ENCODE assay signal across 8 cellular contexts in the genomic region with DNA sequence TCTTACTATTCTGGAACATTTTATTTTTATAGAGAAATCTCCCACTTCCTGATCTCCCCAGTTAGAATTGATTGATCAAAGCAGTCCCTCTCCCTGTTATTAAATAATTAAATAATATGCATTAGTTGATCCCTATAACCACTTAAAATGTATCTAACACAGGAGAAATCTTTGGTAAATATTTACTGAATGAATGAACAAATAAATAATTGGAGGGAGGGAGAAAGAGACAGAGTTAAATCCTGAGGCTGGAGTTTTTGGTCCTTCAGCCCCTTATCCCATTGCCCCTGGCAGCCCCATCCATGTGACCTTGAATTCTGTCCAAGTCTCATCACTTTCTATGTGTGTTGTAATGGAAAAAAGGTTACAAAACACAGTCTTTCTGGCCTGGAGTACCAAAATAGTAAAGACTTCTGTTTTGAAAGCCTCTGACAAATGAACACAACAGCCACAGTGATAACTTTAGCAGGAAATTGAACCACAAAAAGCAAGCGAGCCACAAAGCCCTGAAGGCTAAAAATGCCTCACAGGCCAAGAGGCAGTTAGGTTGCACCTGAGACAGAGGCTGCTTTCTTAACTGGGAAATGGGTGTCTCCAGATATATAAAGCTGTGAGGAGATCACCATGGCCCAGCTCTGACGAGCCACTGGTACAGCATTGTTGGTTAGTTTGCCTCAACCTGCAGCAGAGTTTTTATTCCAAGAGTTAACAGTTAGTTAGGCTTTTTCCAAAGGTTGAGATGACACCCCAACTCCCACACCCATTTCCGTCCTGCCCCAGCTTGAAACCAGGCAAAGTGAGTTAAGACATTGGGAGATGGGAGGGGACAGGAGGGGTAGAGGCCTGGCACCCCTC. TPM values are rescaled to one million over a fixed set of nuclear protein-coding genes. Genes with fewer than 3 reads are reported as not detected.
DNase-seq lines count a peak whose midpoint lies in the region; ATAC-seq, FAIRE-seq and TF ChIP-seq lines count a peak whose summit lies in the region.

No MANE protein-coding gene starts in this region.

- H2AFZ ChIP-seq in endothelial cell of umbilical vein (ENCODE audit: low read depth, low read length) = no peak overlapping the region

- intact Hi-C loops in activated CD4-positive, alpha-beta T cell treated with anti-CD3 and anti-CD28 coated beads for 36 hours (cut with DNase I, micrococcal nuclease) = loop anchor here (1.0 to 5.0 kb wide), 3 partner anchors 11 to 211 kb away; partner anchors contain the start of genes NT5E (in 1 of the 2) and SNX14 (in 1 of the 2)
- intact Hi-C loops in endothelial cell of umbilical vein (cut with micrococcal nuclease) = loop anchor here (1.0 to 10.0 kb wide), 7 partner anchors 11 to 816 kb away; partner anchors contain the start of genes NT5E and TBX18

- dilution Hi-C loops in endothelial cell of umbilical vein (cut with MboI; ENCODE audit: extremely low pct_ligation_motif_present, low sequenced_read_pairs) = loop anchor here (25.0 kb wide), 1 partner anchor 99 kb away; no protein-coding TSS in a partner anchor

- peaks cover 27% of the 10 kb centered on the region for H3K79me2 ChIP-seq in endothelial cell of umbilical vein (ENCODE audit: control insufficient read depth, insufficient read depth, low read length)

- no peak for TF ChIP-seq CTCF in endothelial cell of umbilical vein (IDR thresholded peaks at IDR 0.05; ENCODE audit: extremely low read depth in 1 of 2, insufficient read depth in 1 of 2, low read depth in 1 of 2, low read length in 2 of 2)

- CTCF ChIA-PET in activated CD4-positive, alpha-beta T cell treated with anti-CD3 and anti-CD28 coated beads for 36 hours (lab: Charles Lee) = interaction anchor here (0.7 to 2.1 kb wide), 6 partner anchors 7 to 233 kb away, joined by 3 to 9 read pairs (median 4); partner anchors contain the start of gene NT5E
- CTCF ChIA-PET in endothelial cell of umbilical vein (lab: Charles Lee) = interaction anchor here (0.7 to 22.7 kb wide), 3 partner anchors 10 to 99 kb away, joined by 3 to 541 read pairs (median 53); partner anchors contain the start of gene NT5E

- peak overlapping the region; percentile 88 for H3K27ac Mint-ChIP-seq in activated CD4-positive, alpha-beta T cell treated with anti-CD3 and anti-CD28 coated beads for 36 hours
- H3K27ac Mint-ChIP-seq in stimulated activated naive B cell treated with anti-CD40 and anti-IgM and Interleukin-4, amounts not matched to agents 10 μg/mL and 1 μg/mL and 100 μg/mL, for 72 hours = peak overlapping the region; percentile 83

- H3K9me3 ChIP-seq in endothelial cell of umbilical vein (replicated peaks; ENCODE audit: control insufficient read depth, insufficient read depth, low read length) = no peaks in the 10 kb centered on the region
- no peaks in the 10 kb centered on the region for H3K9me3 ChIP-seq in effector memory CD4-positive, alpha-beta T cell (ENCODE audit: control insufficient read depth, low read length)

- peak; percentile 66 for DNase-seq in activated CD4-positive, alpha-beta T cell treated with anti-CD3 and anti-CD28 coated beads for 36 hours
- DNase-seq in activated CD4-positive, alpha-beta T cell treated with anti-CD3 and anti-CD28 coated beads for 1 hour = no peak
- DNase-seq in NOMO-1 treated with dmso at 0.1 percent for 144 hours (lab: John Stamatoyannopoulos, UW; ENCODE audit: unreplicated experiment) = peak; percentile 71
- DNase-seq in endothelial cell of umbilical vein (ENCODE audit: low read depth, low spot score) = peak; percentile 61
- peak; percentile 18 for DNase-seq in stimulated activated naive B cell treated with anti-CD40 and anti-IgM and Interleukin-4, amounts not matched to agents 10 μg/mL and 1 μg/mL and 100 μg/mL, for 72 hours
- no peak for DNase-seq in HK-2 (ENCODE audit: unreplicated experiment)
- DNase-seq in effector memory CD4-positive, alpha-beta T cell = no peak

- H3K4me2 ChIP-seq in endothelial cell of umbilical vein (ENCODE audit: insufficient read depth, low read length) = peak overlapping the region; percentile 76

- peak overlapping the region; percentile 21 for H3K4me3 Mint-ChIP-seq in activated CD4-positive, alpha-beta T cell treated with anti-CD3 and anti-CD28 coated beads for 36 hours
- peak overlapping the region in 1 of 2 donors; percentile 28 for H3K4me3 Mint-ChIP-seq in stimulated activated naive B cell treated with anti-CD40 and anti-IgM and Interleukin-4, amounts not matched to agents 10 μg/mL and 1 μg/mL and 100 μg/mL, for 72 hours

- FAIRE-seq in endothelial cell of umbilical vein (lab: Jason Lieb, UNC) = peak; percentile 21

- H3K9me1 ChIP-seq in endothelial cell of umbilical vein (replicated peaks; ENCODE audit: control insufficient read depth, extremely low read depth, insufficient read depth, low read length) = no peaks in the 10 kb centered on the region

- peaks cover 89% of the 10 kb centered on the region for H3K4me1 Mint-ChIP-seq in activated CD4-positive, alpha-beta T cell treated with anti-CD3 and anti-CD28 coated beads for 36 hours
- H3K4me1 Mint-ChIP-seq in stimulated activated naive B cell treated with anti-CD40 and anti-IgM and Interleukin-4, amounts not matched to agents 10 μg/mL and 1 μg/mL and 100 μg/mL, for 72 hours = peaks cover 41 to 90% of the 10 kb centered on the region in 2 donors

- no peaks in the 10 kb centered on the region for H4K20me1 ChIP-seq in endothelial cell of umbilical vein (replicated peaks; ENCODE audit: control insufficient read depth, extremely low read depth, insufficient read depth, low read length)

- POLR2A ChIA-PET in activated CD4-positive, alpha-beta T cell treated with anti-CD3 and anti-CD28 coated beads for 36 hours (lab: Charles Lee) = interaction anchor here (0.6 to 1.1 kb wide), 3 partner anchors 11 to 113 kb away, joined by 3 to 5 read pairs (median 3); partner anchors contain the start of gene NT5E
- POLR2A ChIA-PET in endothelial cell of umbilical vein (lab: Charles Lee) = no interaction called here

- peak overlapping the region; percentile 100 for H3K27ac ChIP-seq in endothelial cell of umbilical vein (ENCODE audit: insufficient read depth, low read depth, low read length)
- H3K27ac ChIP-seq in effector memory CD4-positive, alpha-beta T cell (ENCODE audit: insufficient read depth, low read length, poor library complexity, severe bottlenecking) = no peak overlapping the region

- H3K27me3 ChIP-seq in endothelial cell of umbilical vein (ENCODE audit: control insufficient read depth in 2 of 2, insufficient read depth in 2 of 2, low read length in 2 of 2) = no peaks in the 10 kb centered on the region
- no peaks in the 10 kb centered on the region for H3K27me3 ChIP-seq in effector memory CD4-positive, alpha-beta T cell (replicated peaks; ENCODE audit: control insufficient read depth, insufficient read depth, low read length, poor library complexity, severe bottlenecking)

- peak overlapping the region; percentile 67 for H3K9ac ChIP-seq in endothelial cell of umbilical vein (replicated peaks; ENCODE audit: extremely low read depth, insufficient read depth, low read length)

- H3K36me3 Mint-ChIP-seq in activated CD4-positive, alpha-beta T cell treated with anti-CD3 and anti-CD28 coated beads for 36 hours (ENCODE audit: low read depth) = no peaks in the 10 kb centered on the region
- no peaks in the 10 kb centered on the region for H3K36me3 Mint-ChIP-seq in stimulated activated naive B cell treated with anti-CD40 and anti-IgM and Interleukin-4, amounts not matched to agents 10 μg/mL and 1 μg/mL and 100 μg/mL, for 72 hours

- no peaks in the 10 kb centered on the region for H3K36me3 ChIP-seq in endothelial cell of umbilical vein (ENCODE audit: control insufficient read depth in 2 of 2, extremely low read depth in 1 of 2, insufficient read depth in 2 of 2, low read length in 2 of 2)
- H3K36me3 ChIP-seq in effector memory CD4-positive, alpha-beta T cell (ENCODE audit: control insufficient read depth, insufficient read depth, low read length) = no peaks in the 10 kb centered on the region

- TF ChIP-seq POLR2A in endothelial cell of umbilical vein (IDR thresholded peaks at IDR 0.05; ENCODE audit: low read depth, low read length) = no peak

- peaks cover 90% of the 10 kb centered on the region for H3K4me1 ChIP-seq in endothelial cell of umbilical vein (ENCODE audit: control insufficient read depth, extremely low read depth, insufficient read depth, low read length)
- no peaks in the 10 kb centered on the region for H3K4me1 ChIP-seq in effector memory CD4-positive, alpha-beta T cell (ENCODE audit: control insufficient read depth, insufficient read depth, low read length, poor library complexity, severe bottlenecking)

- peak; percentile 31 for ATAC-seq in activated CD4-positive, alpha-beta T cell treated with anti-CD3 and anti-CD28 coated beads for 36 hours
- peak; percentile 75 for ATAC-seq in HG02798 (IDR thresholded peaks at IDR 0.05; ENCODE audit: poor library complexity, unreplicated experiment)
- ATAC-seq in stimulated activated naive B cell treated with anti-CD40 and anti-IgM and Interleukin-4, amounts not matched to agents 10 μg/mL and 1 μg/mL and 100 μg/mL, for 72 hours (replicated peaks) = peak; percentile 65 to 81

- no peaks in the 10 kb centered on the region for H3K9me3 Mint-ChIP-seq in activated CD4-positive, alpha-beta T cell treated with anti-CD3 and anti-CD28 coated beads for 36 hours (ENCODE audit: low read depth)
- H3K9me3 Mint-ChIP-seq in stimulated activated naive B cell treated with anti-CD40 and anti-IgM and Interleukin-4, amounts not matched to agents 10 μg/mL and 1 μg/mL and 100 μg/mL, for 72 hours = no peaks in the 10 kb centered on the region

- BruUV-seq in endothelial cell of umbilical vein (replicated peaks; lab: Mats Ljungman, UMichigan) = no TSS peak

- H3K27me3 Mint-ChIP-seq in activated CD4-positive, alpha-beta T cell treated with anti-CD3 and anti-CD28 coated beads for 36 hours = peaks cover 5% of the 10 kb centered on the region
- peaks cover 0 to 3% of the 10 kb centered on the region in 2 donors for H3K27me3 Mint-ChIP-seq in stimulated activated naive B cell treated with anti-CD40 and anti-IgM and Interleukin-4, amounts not matched to agents 10 μg/mL and 1 μg/mL and 100 μg/mL, for 72 hours

- peak overlapping the region in 1 of 3 experiments; percentile 8 for H3K4me3 ChIP-seq in endothelial cell of umbilical vein (replicated peaks in 1 of 3; ENCODE audit: insufficient read depth in 1 of 3, low read depth in 1 of 3, low read length in 3 of 3)
- no peak overlapping the region for H3K4me3 ChIP-seq in effector memory CD4-positive, alpha-beta T cell (ENCODE audit: insufficient read depth, low read depth, low read length, poor library complexity, severe bottlenecking)

RNA-seq across cellular contexts. Expression of gene NT5E, which starts 11.3 kb away (rescaled TPM):
- total RNA-seq in activated CD4-positive, alpha-beta T cell treated with anti-CD3 and anti-CD28 coated beads for 36 hours = 1 to 10 TPM; 3.8 to 4.9 TPM
- total RNA-seq in endothelial cell of umbilical vein = 48.2 and 115 TPM in 2 replicates
- 59.3 and 110 TPM in 2 replicates for polyA plus RNA-seq in endothelial cell of umbilical vein
- 59.9 and 64.0 TPM in 2 replicates for polyA plus RNA-seq in endothelial cell of umbilical vein (2011; cell fraction: cytosol; rRNA removed)
- 35.1 and 40.4 TPM in 2 replicates for polyA plus RNA-seq in endothelial cell of umbilical vein (2011; cell fraction: nucleus; rRNA removed)
- 47.0 and 83.3 TPM in 2 replicates for polyA plus RNA-seq in endothelial cell of umbilical vein (2012)
- polyA minus RNA-seq in endothelial cell of umbilical vein = 78.0 and 90.7 TPM in 2 replicates
- 4.2 TPM for polyA minus RNA-seq in endothelial cell of umbilical vein (2011; cell fraction: cytosol; rRNA and poly(A)+ RNA removed)
- 41.8 and 43.6 TPM in 2 replicates for polyA minus RNA-seq in endothelial cell of umbilical vein (2011; cell fraction: nucleus; rRNA and poly(A)+ RNA removed)

Comparison
In these comparisons a context has a peak if more than half of its experiments do, and no peak if none do; other contexts are left out.
1. DNase-seq: peak in activated CD4-positive, alpha-beta T cell treated with anti-CD3 and anti-CD28 coated beads for 36 hours (single experiment), NOMO-1 treated with dmso at 0.1 percent for 144 hours (single experiment), endothelial cell of umbilical vein (single experiment) and stimulated activated naive B cell treated with anti-CD40 and anti-IgM and Interleukin-4, amounts not matched to agents 10 μg/mL and 1 μg/mL and 100 μg/mL, for 72 hours (single experiment); none in activated CD4-positive, alpha-beta T cell treated with anti-CD3 and anti-CD28 coated beads for 1 hour (single experiment), HK-2 (single experiment) and effector memory CD4-positive, alpha-beta T cell (0 of 3).
2. Peak in every context shown above with its lines, with median percentiles within 50 percentile points of each other: ATAC-seq.